In genomic region chr6:20180935-20181334, GRCh38 we compare ENCODE assay signal across 9 cellular contexts. TPM values are rescaled to one million over a fixed set of nuclear protein-coding genes. Genes with fewer than 3 reads are reported as not detected.
A peak's percentile ranks its signal among the peaks of the same experiment; 100 is the strongest.
DNase-seq lines count a peak whose midpoint lies in the region; ATAC-seq lines count a peak whose summit lies in the region.
"Had no signal": no experiment of that assay in that cellular context is flagged by ENCODE, and none has a peak within 500 bp of the region (broad histone marks: within the 10 kb centered on the region; RNA-seq: fewer than 3 reads in every experiment).

No MANE protein-coding gene starts in this region.

- ATAC-seq in GM18502 (IDR thresholded peaks at IDR 0.05; ENCODE audit: poor library complexity, unreplicated experiment), result peak; percentile 73
- peak; percentile 63 for ATAC-seq in GM21381 (IDR thresholded peaks at IDR 0.05; ENCODE audit: unreplicated experiment)
- peak; percentile 77 for ATAC-seq in HG03354 (IDR thresholded peaks at IDR 0.05; ENCODE audit: poor library complexity, severe bottlenecking, unreplicated experiment)
- ATAC-seq in Right ventricle myocardium superior (ENCODE audit: poor library complexity), result peak; percentile 81
- ATAC-seq in HG03139 (IDR thresholded peaks at IDR 0.05; ENCODE audit: unreplicated experiment), result no peak

- intact Hi-C loops in Right ventricle myocardium superior (cut with DNase I), result no loop called here

- in situ Hi-C loops in ACHN (cut with HindIII; ENCODE audit: low pct_ligation_motif_present, low pct_unique_long_range_greater_than_20kb, low sequenced_read_pairs), result no loop called here

- DNase-seq in Right ventricle myocardium superior, result no peak
- no peak for DNase-seq in ACHN
- DNase-seq in ureter (ENCODE audit: low spot score), result no peak
- no peak for DNase-seq in occipital lobe (lab: John Stamatoyannopoulos, UW)
- DNase-seq: ovary had no signal

RNA-seq across cellular contexts. Expression of gene MBOAT1, which starts 31.3 kb away (rescaled TPM):
- total RNA-seq in Right ventricle myocardium superior, result 5.2 TPM
- total RNA-seq in ureter, result 25.0 TPM
- total RNA-seq in occipital lobe, result 3.1 TPM
